Comparison of ENCODE assay signal across 16 cellular contexts in the genomic region with DNA sequence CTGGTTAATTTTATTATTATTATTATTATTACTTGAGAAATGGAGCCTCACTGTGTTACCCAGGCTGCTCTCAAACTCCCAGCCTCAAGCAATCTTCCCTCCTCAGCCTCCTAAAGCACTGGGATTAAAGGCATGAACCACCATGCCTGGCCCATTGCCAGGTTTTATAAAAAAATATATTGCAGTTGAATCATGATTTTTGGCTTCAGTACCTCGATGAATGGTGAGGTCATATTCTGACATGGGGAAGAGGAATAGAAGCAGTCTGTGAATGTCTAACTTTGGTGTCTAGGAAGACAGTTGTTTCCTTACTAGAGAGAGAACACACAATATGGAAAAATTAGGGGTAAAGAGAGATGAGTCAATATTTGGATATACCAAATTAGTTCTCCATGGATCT. TPM values are rescaled to one million over a fixed set of nuclear protein-coding genes. Genes with fewer than 3 reads are reported as not detected.
"Had no signal": no experiment of that assay in that cellular context is flagged by ENCODE, and none has a peak within 500 bp of the region (broad histone marks: within the 10 kb centered on the region; RNA-seq: fewer than 3 reads in every experiment).

No MANE protein-coding gene starts in this region.

- H3K4me3 ChIP-seq: body of pancreas, esophagus muscularis mucosa, heart left ventricle, left ventricle myocardium inferior, ovary, transverse colon had no signal

- DNase-seq: activated B cell treated with CpG ODN at 0.5 μM for 24 hours; activated CD4-positive, alpha-beta T cell treated with anti-CD3 and anti-CD28 coated beads, Interleukin-2, amount 50 U/mL, for 4 hours; activated effector memory CD4-positive, alpha-beta T cell treated with Interleukin-2 at 50 U/mL for 16 hours; activated T-cell treated with anti-CD3 and anti-CD28 coated beads, Interleukin-2, amount 50 U/mL, for 1 hour; body of pancreas; cerebellar nuclear complex; dermis blood vessel endothelial cell; heart left ventricle; left ventricle myocardium inferior; ovary; stimulated activated CD4-positive, alpha-beta T cell treated with anti-CD3 and anti-CD28 coated beads, Interleukin-12 subunit alpha, Interleukin-12 subunit beta, amount 100 ng/mL, for 4 hours; stimulated activated naive CD4-positive, alpha-beta T cell; substantia nigra; transverse colon had no signal

RNA-seq across cellular contexts. Expression of a gene that starts 32.0 kb away (rescaled TPM):
- total RNA-seq: myocyte had no signal
